22 cellular contexts compared by ENCODE assay signal in genomic region chr4:17285747-17286146, GRCh38.
DNase-seq lines count a peak whose midpoint lies in the region; ATAC-seq and TF ChIP-seq lines count a peak whose summit lies in the region.
"Had no signal": no experiment of that assay in that cellular context is flagged by ENCODE, and none has a peak within 500 bp of the region (broad histone marks: within the 10 kb centered on the region; RNA-seq: fewer than 3 reads in every experiment).

No MANE protein-coding gene starts in this region.

- no peak overlapping the region for H3K9ac ChIP-seq in SK-N-MC (ENCODE audit: insufficient read length)

- H3K27ac Mint-ChIP-seq in stimulated activated naive CD8-positive, alpha-beta T cell treated with anti-CD3 and anti-CD28 coated beads, Interleukin-15, Interleukin-2, amounts not matched to agents 100 ng/mL and 50 ng/mL, for 24 hours, result peak overlapping the region; percentile 9
- H3K27ac Mint-ChIP-seq: CD8-positive, alpha-beta memory T cell; IgD-negative memory B cell had no signal

- H3K4me3 Mint-ChIP-seq in stimulated activated naive CD8-positive, alpha-beta T cell treated with anti-CD3 and anti-CD28 coated beads, Interleukin-15, Interleukin-2, amounts not matched to agents 100 ng/mL and 50 ng/mL, for 24 hours, result no peak overlapping the region
- H3K4me3 Mint-ChIP-seq: CD8-positive, alpha-beta memory T cell; IgD-negative memory B cell had no signal

- H3K36me3 ChIP-seq in SK-N-MC (ENCODE audit: insufficient read depth, low read length), result no peaks in the 10 kb centered on the region
- no peaks in the 10 kb centered on the region for H3K36me3 ChIP-seq in psoas muscle (ENCODE audit: insufficient read depth in 1 of 2, low read depth in 1 of 2)
- H3K36me3 ChIP-seq: Peyer's patch, SJSA1 had no signal

- H3K4me1 Mint-ChIP-seq in stimulated activated naive CD8-positive, alpha-beta T cell treated with anti-CD3 and anti-CD28 coated beads, Interleukin-15, Interleukin-2, amounts not matched to agents 100 ng/mL and 50 ng/mL, for 24 hours (ENCODE audit: low read depth), result no peaks in the 10 kb centered on the region
- H3K4me1 Mint-ChIP-seq: CD8-positive, alpha-beta memory T cell; IgD-negative memory B cell had no signal

- no peaks in the 10 kb centered on the region for H3K4me1 ChIP-seq in psoas muscle
- H3K4me1 ChIP-seq: Peyer's patch had no signal

- no peak for DNase-seq in stimulated activated naive CD8-positive, alpha-beta T cell treated with anti-CD3 and anti-CD28 coated beads, Interleukin-15, Interleukin-2, amounts not matched to agents 100 U/mL and 50 U/mL, for 24 hours
- no peak for DNase-seq in SK-N-MC (ENCODE audit: low read depth, low spot score)
- DNase-seq in dorsolateral prefrontal cortex, result no peak
- DNase-seq in stimulated activated CD4-positive, alpha-beta T cell treated with anti-CD3 and anti-CD28 coated beads, Interleukin-1b, Interleukin-23, amount 100 ng/mL, for 48 hours, result no peak
- no peak for DNase-seq in NCI-H2196 (lab: John Stamatoyannopoulos, UW; ENCODE audit: unreplicated experiment)
- no peak for DNase-seq in psoas muscle
- DNase-seq: Calu3; CD8-positive, alpha-beta memory T cell; DMS153; GOT3; Karpas-422; NCI-H1092 treated with DMSO at 0.1 percent for 48 hours; NCI-H1436 treated with DMSO at 0.1 percent for 48 hours; NCI-H1930; NCI-H345; NCI-H524; NCI-H774; Peyer's patch had no signal

- H3K27ac ChIP-seq in SK-N-MC (peak overlapping the region; percentile 93), dorsolateral prefrontal cortex (peak overlapping the region in 42 of 59 donors; percentile 10 to 91 (median 78)), psoas muscle (no peak overlapping the region)
- H3K27ac ChIP-seq: C4-2B, Peyer's patch, SJSA1 had no signal

- ATAC-seq in stimulated activated naive CD8-positive, alpha-beta T cell treated with anti-CD3 and anti-CD28 coated beads, Interleukin-15, Interleukin-2, amounts not matched to agents 100 U/mL and 50 U/mL, for 24 hours, result no peak
- ATAC-seq in psoas muscle, result no peak

- WGBS in psoas muscle, 3 donors, result 68 to 85% (median 82%) methylated on average over 4 of the region's 4 CpGs

- H3K4me3 ChIP-seq in SK-N-MC (no peak overlapping the region), dorsolateral prefrontal cortex (no peak overlapping the region), psoas muscle (no peak overlapping the region)
- H3K4me3 ChIP-seq: Peyer's patch, SJSA1 had no signal

- H3K9me3 ChIP-seq in SK-N-MC (ENCODE audit: low read depth, low read length), result no peaks in the 10 kb centered on the region
- H3K9me3 ChIP-seq in psoas muscle, result no peaks in the 10 kb centered on the region
- H3K9me3 ChIP-seq: Peyer's patch had no signal

- H3K27me3 Mint-ChIP-seq in stimulated activated naive CD8-positive, alpha-beta T cell treated with anti-CD3 and anti-CD28 coated beads, Interleukin-15, Interleukin-2, amounts not matched to agents 100 ng/mL and 50 ng/mL, for 24 hours, result peaks cover 3% of the 10 kb centered on the region
- H3K27me3 Mint-ChIP-seq: IgD-negative memory B cell had no signal

- H3K27me3 ChIP-seq in dorsolateral prefrontal cortex, result no peaks in the 10 kb centered on the region
- H3K27me3 ChIP-seq in psoas muscle (ENCODE audit: insufficient read depth in 3 of 3, low read length in 2 of 3), result no peaks in the 10 kb centered on the region
- H3K27me3 ChIP-seq: Peyer's patch, SJSA1 had no signal

- no peaks in the 10 kb centered on the region for H3K9me3 Mint-ChIP-seq in stimulated activated naive CD8-positive, alpha-beta T cell treated with anti-CD3 and anti-CD28 coated beads, Interleukin-15, Interleukin-2, amounts not matched to agents 100 ng/mL and 50 ng/mL, for 24 hours
- H3K9me3 Mint-ChIP-seq: CD8-positive, alpha-beta memory T cell had no signal

- no peaks in the 10 kb centered on the region for H3K36me3 Mint-ChIP-seq in stimulated activated naive CD8-positive, alpha-beta T cell treated with anti-CD3 and anti-CD28 coated beads, Interleukin-15, Interleukin-2, amounts not matched to agents 100 ng/mL and 50 ng/mL, for 24 hours (ENCODE audit: low read depth)

- intact Hi-C loops in dorsolateral prefrontal cortex (cut with DNase I) (no loop called here), psoas muscle (cut with DNase I) (no loop called here)

- TF ChIP-seq CTCF in dorsolateral prefrontal cortex (IDR thresholded peaks at IDR 0.05 in 54 of 56, conservative IDR thresholded peaks at IDR 0.05 in 2 of 56; ENCODE audit: low read depth in 1 of 56, partially characterized antibody in 56 of 56) (no peak), psoas muscle (IDR thresholded peaks at IDR 0.05) (no peak)
